In the genomic region with DNA sequence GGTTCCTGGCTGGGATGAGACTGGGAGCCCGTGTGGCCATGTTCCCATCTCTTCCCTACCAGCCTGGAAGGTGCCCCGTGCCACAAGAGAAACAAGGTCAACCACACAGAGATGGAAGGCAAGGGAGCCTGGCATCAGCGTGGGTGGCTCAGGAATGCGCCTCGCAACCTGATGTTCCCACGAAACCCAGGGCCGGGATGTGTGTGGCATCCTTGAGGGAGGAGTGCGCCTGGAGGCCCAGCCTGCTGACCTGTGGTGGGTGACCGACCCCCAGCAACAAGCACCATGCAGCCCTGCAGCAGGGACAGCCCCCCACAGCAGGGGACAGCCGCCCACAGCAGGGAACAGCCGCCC, we compare ENCODE assay signal across 1 cellular context.
TF ChIP-seq lines count a peak whose summit lies in the region.

No MANE protein-coding gene starts in this region.

TF ChIP-seq in SK-N-SH treated with all-trans-retinoic acid at 6 μM for 48 hours, 23 proteins besides CTCF, POLR2A, EP300 and RAD21 (continued from another document):
- TF ChIP-seq SNAI2 (CRISPR knock-in tag; IDR thresholded peaks at IDR 0.05) (no peak), PPARA (CRISPR knock-in tag; IDR thresholded peaks at IDR 0.05; ENCODE audit: borderline replicate concordance) (no peak), BACH2 (CRISPR knock-in tag; IDR thresholded peaks at IDR 0.05; ENCODE audit: borderline replicate concordance) (no peak), TCF4 (CRISPR knock-in tag; IDR thresholded peaks at IDR 0.05; ENCODE audit: borderline replicate concordance) (no peak)
- TF ChIP-seq, protein P1, sequence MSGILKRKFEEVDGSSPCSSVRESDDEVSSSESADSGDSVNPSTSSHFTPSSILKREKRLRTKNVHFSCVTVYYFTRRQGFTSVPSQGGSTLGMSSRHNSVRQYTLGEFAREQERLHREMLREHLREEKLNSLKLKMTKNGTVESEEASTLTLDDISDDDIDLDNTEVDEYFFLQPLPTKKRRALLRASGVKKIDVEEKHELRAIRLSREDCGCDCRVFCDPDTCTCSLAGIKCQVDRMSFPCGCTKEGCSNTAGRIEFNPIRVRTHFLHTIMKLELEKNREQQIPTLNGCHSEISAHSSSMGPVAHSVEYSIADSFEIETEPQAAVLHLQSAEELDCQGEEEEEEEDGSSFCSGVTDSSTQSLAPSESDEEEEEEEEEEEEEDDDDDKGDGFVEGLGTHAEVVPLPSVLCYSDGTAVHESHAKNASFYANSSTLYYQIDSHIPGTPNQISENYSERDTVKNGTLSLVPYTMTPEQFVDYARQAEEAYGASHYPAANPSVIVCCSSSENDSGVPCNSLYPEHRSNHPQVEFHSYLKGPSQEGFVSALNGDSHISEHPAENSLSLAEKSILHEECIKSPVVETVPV (CRISPR knock-in tag; IDR thresholded peaks at IDR 0.05): no peak
- TF ChIP-seq, protein P2, sequence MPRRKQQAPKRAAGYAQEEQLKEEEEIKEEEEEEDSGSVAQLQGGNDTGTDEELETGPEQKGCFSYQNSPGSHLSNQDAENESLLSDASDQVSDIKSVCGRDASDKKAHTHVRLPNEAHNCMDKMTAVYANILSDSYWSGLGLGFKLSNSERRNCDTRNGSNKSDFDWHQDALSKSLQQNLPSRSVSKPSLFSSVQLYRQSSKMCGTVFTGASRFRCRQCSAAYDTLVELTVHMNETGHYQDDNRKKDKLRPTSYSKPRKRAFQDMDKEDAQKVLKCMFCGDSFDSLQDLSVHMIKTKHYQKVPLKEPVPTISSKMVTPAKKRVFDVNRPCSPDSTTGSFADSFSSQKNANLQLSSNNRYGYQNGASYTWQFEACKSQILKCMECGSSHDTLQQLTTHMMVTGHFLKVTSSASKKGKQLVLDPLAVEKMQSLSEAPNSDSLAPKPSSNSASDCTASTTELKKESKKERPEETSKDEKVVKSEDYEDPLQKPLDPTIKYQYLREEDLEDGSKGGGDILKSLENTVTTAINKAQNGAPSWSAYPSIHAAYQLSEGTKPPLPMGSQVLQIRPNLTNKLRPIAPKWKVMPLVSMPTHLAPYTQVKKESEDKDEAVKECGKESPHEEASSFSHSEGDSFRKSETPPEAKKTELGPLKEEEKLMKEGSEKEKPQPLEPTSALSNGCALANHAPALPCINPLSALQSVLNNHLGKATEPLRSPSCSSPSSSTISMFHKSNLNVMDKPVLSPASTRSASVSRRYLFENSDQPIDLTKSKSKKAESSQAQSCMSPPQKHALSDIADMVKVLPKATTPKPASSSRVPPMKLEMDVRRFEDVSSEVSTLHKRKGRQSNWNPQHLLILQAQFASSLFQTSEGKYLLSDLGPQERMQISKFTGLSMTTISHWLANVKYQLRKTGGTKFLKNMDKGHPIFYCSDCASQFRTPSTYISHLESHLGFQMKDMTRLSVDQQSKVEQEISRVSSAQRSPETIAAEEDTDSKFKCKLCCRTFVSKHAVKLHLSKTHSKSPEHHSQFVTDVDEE (CRISPR knock-in tag; IDR thresholded peaks at IDR 0.05): no peak
